ENCODE assay signal across 13 cellular contexts in genomic region chr7:31805209-31805818, GRCh38.
DNase-seq lines count a peak whose midpoint lies in the region; ATAC-seq and TF ChIP-seq lines count a peak whose summit lies in the region.
"Had no signal": no experiment of that assay in that cellular context is flagged by ENCODE, and none has a peak within 500 bp of the region (broad histone marks: within the 10 kb centered on the region; RNA-seq: fewer than 3 reads in every experiment).

No MANE protein-coding gene starts in this region.

- H3F3A ChIP-seq in SK-N-SH (replicated peaks; ENCODE audit: insufficient read depth), result no peaks in the 10 kb centered on the region

- no peak for TF ChIP-seq RAD21 in SK-N-SH (IDR thresholded peaks at IDR 0.05; ENCODE audit: low read length)

- no peak overlapping the region for H3K4me3 Mint-ChIP-seq in stimulated activated memory B cell treated with anti-CD40 and anti-IgM and Interleukin-4, amounts not matched to agents 10 μg/mL and 1 μg/mL and 100 μg/mL, for 72 hours
- H3K4me3 Mint-ChIP-seq: brain had no signal

- DNase-seq in SK-N-SH, result no peak
- DNase-seq in NCI-H446 treated with DMSO at 0.1 percent for 48 hours (lab: John Stamatoyannopoulos, UW), result no peak
- DNase-seq in NK-92 treated with Interleukin-12 subunit alpha and Interleukin-12 subunit beta, amount 100 ng/mL, for 24 hours (lab: John Stamatoyannopoulos, UW), result no peak
- DNase-seq in GM13977 (ENCODE audit: low spot score), result no peak
- DNase-seq: NCI-H1417, right cardiac atrium had no signal

- no peaks in the 10 kb centered on the region for H3K4me1 Mint-ChIP-seq in stimulated activated memory B cell treated with anti-CD40 and anti-IgM and Interleukin-4, amounts not matched to agents 10 μg/mL and 1 μg/mL and 100 μg/mL, for 72 hours
- H3K4me1 Mint-ChIP-seq: brain had no signal

- no peak for TF ChIP-seq CTCF in SK-N-SH (IDR thresholded peaks at IDR 0.05)
- no peak for TF ChIP-seq CTCF in GM13977 (IDR thresholded peaks at IDR 0.05; ENCODE audit: extremely low read depth, insufficient read depth, missing control alignments)

- no peaks in the 10 kb centered on the region for H3K79me2 ChIP-seq in SK-N-SH (ENCODE audit: insufficient read depth)

- H3K27me3 ChIP-seq in SK-N-SH (ENCODE audit: insufficient read depth), result no peaks in the 10 kb centered on the region

- no peak overlapping the region for H2AFZ ChIP-seq in SK-N-SH (ENCODE audit: low read depth)

- no peak overlapping the region for H3K27ac Mint-ChIP-seq in stimulated activated memory B cell treated with anti-CD40 and anti-IgM and Interleukin-4, amounts not matched to agents 10 μg/mL and 1 μg/mL and 100 μg/mL, for 72 hours
- H3K27ac Mint-ChIP-seq: brain had no signal

- WGBS in SK-N-SH (ENCODE audit: low lambda C conversion rate), result 15% methylated on average over 2 of the region's 2 CpGs

- POLR2A ChIA-PET in SK-N-SH (lab: Yijun Ruan, JAX), result no interaction called here

- in situ Hi-C loops in GM13977 (cut with MboI; ENCODE audit: low pct_unique_long_range_greater_than_20kb, low sequenced_read_pairs, unreplicated experiment), result no loop called here

- no peaks in the 10 kb centered on the region; a peak in 1 of 4 replicates for H3K4me1 ChIP-seq in SK-N-SH (ENCODE audit: control insufficient read depth in 1 of 2, insufficient read depth in 2 of 2, low read depth in 1 of 2, low read length in 1 of 2)

- H3K9ac ChIP-seq in SK-N-SH, result no peak overlapping the region

- no peaks in the 10 kb centered on the region for H3K36me3 Mint-ChIP-seq in stimulated activated memory B cell treated with anti-CD40 and anti-IgM and Interleukin-4, amounts not matched to agents 10 μg/mL and 1 μg/mL and 100 μg/mL, for 72 hours
- H3K36me3 Mint-ChIP-seq: brain, CD14-positive monocyte had no signal

- H3K9me2 ChIP-seq in SK-N-SH, result no peaks in the 10 kb centered on the region

- no peaks in the 10 kb centered on the region for H3K27me3 Mint-ChIP-seq in stimulated activated memory B cell treated with anti-CD40 and anti-IgM and Interleukin-4, amounts not matched to agents 10 μg/mL and 1 μg/mL and 100 μg/mL, for 72 hours
- H3K27me3 Mint-ChIP-seq: brain had no signal

- H3K4me3 ChIP-seq in SK-N-SH (ENCODE audit: low read depth in 2 of 2, low read length in 1 of 2), result no peak overlapping the region; a peak in 1 of 4 replicates

- no peak for TF ChIP-seq EP300 in SK-N-SH (IDR thresholded peaks at IDR 0.05; ENCODE audit: borderline replicate concordance in 1 of 2, low read depth in 1 of 2, low read length in 1 of 2)

- H3K4me2 ChIP-seq in SK-N-SH, result peak overlapping the region; percentile 28; the same call in 1 of the 2 replicates

- CTCF ChIA-PET in SK-N-SH (lab: Yijun Ruan, JAX), result no interaction called here

- H3K9me3 Mint-ChIP-seq in stimulated activated memory B cell treated with anti-CD40 and anti-IgM and Interleukin-4, amounts not matched to agents 10 μg/mL and 1 μg/mL and 100 μg/mL, for 72 hours, result peaks cover 9% of the 10 kb centered on the region

- peak; percentile 95 for ATAC-seq in GM18519 (IDR thresholded peaks at IDR 0.05; ENCODE audit: low FRiP score, unreplicated experiment)
- peak; percentile 71 for ATAC-seq in GM21529 (IDR thresholded peaks at IDR 0.05; ENCODE audit: unreplicated experiment)
- peak; percentile 91 for ATAC-seq in HG03097 (IDR thresholded peaks at IDR 0.05; ENCODE audit: low FRiP score, unreplicated experiment)
- no peak for ATAC-seq in stimulated activated memory B cell treated with anti-CD40 and anti-IgM and Interleukin-4, amounts not matched to agents 10 μg/mL and 1 μg/mL and 100 μg/mL, for 72 hours
- ATAC-seq: right cardiac atrium had no signal

- no peaks in the 10 kb centered on the region for H3K9me3 ChIP-seq in SK-N-SH

- H3K27ac ChIP-seq in SK-N-SH (ENCODE audit: low read depth in 2 of 2, low read length in 1 of 2), result peak overlapping the region in 1 of 2 experiments; percentile 41; a peak in 1 of 4 replicates
- H3K27ac ChIP-seq: HL-60 had no signal

- no peaks in the 10 kb centered on the region for H3K36me3 ChIP-seq in SK-N-SH (replicated peaks in 1 of 2; ENCODE audit: control insufficient read depth in 1 of 2, insufficient read depth in 2 of 2, low read length in 1 of 2)

- no peaks in the 10 kb centered on the region for H4K20me1 ChIP-seq in SK-N-SH (ENCODE audit: insufficient read depth)

TF ChIP-seq in SK-N-SH, 30 proteins besides CTCF, POLR2A, EP300 and RAD21:
- TF ChIP-seq POLR2AphosphoS5 (IDR thresholded peaks at IDR 0.05; ENCODE audit: low read depth, low read length), result no peak
- TF ChIP-seq ELF1 (IDR thresholded peaks at IDR 0.05), result no peak
- TF ChIP-seq TAF1 (IDR thresholded peaks at IDR 0.05; ENCODE audit: borderline replicate concordance, low read depth, low read length), result no peak
- no peak for TF ChIP-seq FOSL2 (IDR thresholded peaks at IDR 0.05; ENCODE audit: borderline replicate concordance, low read depth)
- TF ChIP-seq RCOR1 (IDR thresholded peaks at IDR 0.05; ENCODE audit: low read length), result no peak
- no peak for TF ChIP-seq YY1 (IDR thresholded peaks at IDR 0.05; ENCODE audit: low read depth)
- TF ChIP-seq, protein P1, sequence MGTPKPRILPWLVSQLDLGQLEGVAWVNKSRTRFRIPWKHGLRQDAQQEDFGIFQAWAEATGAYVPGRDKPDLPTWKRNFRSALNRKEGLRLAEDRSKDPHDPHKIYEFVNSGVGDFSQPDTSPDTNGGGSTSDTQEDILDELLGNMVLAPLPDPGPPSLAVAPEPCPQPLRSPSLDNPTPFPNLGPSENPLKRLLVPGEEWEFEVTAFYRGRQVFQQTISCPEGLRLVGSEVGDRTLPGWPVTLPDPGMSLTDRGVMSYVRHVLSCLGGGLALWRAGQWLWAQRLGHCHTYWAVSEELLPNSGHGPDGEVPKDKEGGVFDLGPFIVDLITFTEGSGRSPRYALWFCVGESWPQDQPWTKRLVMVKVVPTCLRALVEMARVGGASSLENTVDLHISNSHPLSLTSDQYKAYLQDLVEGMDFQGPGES (IDR thresholded peaks at IDR 0.05; ENCODE audit: low read depth, low read length), result no peak
- TF ChIP-seq USF2 (IDR thresholded peaks at IDR 0.05; ENCODE audit: borderline replicate concordance, low read depth, low read length), result no peak
- TF ChIP-seq, protein P2, sequence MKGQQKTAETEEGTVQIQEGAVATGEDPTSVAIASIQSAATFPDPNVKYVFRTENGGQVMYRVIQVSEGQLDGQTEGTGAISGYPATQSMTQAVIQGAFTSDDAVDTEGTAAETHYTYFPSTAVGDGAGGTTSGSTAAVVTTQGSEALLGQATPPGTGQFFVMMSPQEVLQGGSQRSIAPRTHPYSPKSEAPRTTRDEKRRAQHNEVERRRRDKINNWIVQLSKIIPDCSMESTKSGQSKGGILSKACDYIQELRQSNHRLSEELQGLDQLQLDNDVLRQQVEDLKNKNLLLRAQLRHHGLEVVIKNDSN (IDR thresholded peaks at IDR 0.05; ENCODE audit: borderline replicate concordance, low read depth), result no peak
- TF ChIP-seq TEAD4 (IDR thresholded peaks at IDR 0.05; ENCODE audit: borderline replicate concordance, insufficient read depth), result no peak
- TF ChIP-seq RFX5 (IDR thresholded peaks at IDR 0.05; ENCODE audit: low read length), result no peak
- no peak for TF ChIP-seq NRF1 (IDR thresholded peaks at IDR 0.05; ENCODE audit: low read depth, low read length)
- TF ChIP-seq ZBTB33 (IDR thresholded peaks at IDR 0.05; ENCODE audit: borderline replicate concordance, low read depth), result no peak
- no peak for TF ChIP-seq MXI1 (IDR thresholded peaks at IDR 0.05; ENCODE audit: low read depth, low read length)
- no peak for TF ChIP-seq NFIC (IDR thresholded peaks at IDR 0.05; ENCODE audit: borderline replicate concordance)
- no peak for TF ChIP-seq FOXM1 (IDR thresholded peaks at IDR 0.05; ENCODE audit: low read depth)
- no peak for TF ChIP-seq EZH2phosphoT487 (IDR thresholded peaks at IDR 0.05; ENCODE audit: borderline replicate concordance, low read depth)
